ENCODE assay signal across 10 cellular contexts in genomic region chr4:144591401-144591800, GRCh38. TPM values are rescaled to one million over a fixed set of nuclear protein-coding genes. Genes with fewer than 3 reads are reported as not detected.
DNase-seq lines count a peak whose midpoint lies in the region; ATAC-seq and TF ChIP-seq lines count a peak whose summit lies in the region.
"Had no signal": no experiment of that assay in that cellular context is flagged by ENCODE, and none has a peak within 500 bp of the region (broad histone marks: within the 10 kb centered on the region; RNA-seq: fewer than 3 reads in every experiment).

No MANE protein-coding gene starts in this region.

- intact Hi-C loops in left ventricle myocardium superior (cut with micrococcal nuclease) (no loop called here), esophagus muscularis mucosa (cut with DNase I) (no loop called here)

- peaks cover 0 to 9% (median 3%) of the 10 kb centered on the region in 4 donors for H3K4me1 ChIP-seq in esophagus muscularis mucosa

- H3K4me3 ChIP-seq in AG09309 (ENCODE audit: control insufficient read depth, low read depth, low read length) (no peak overlapping the region), esophagus muscularis mucosa (no peak overlapping the region)
- H3K4me3 ChIP-seq: thoracic aorta had no signal

- no peak overlapping the region for H3K27ac ChIP-seq in esophagus muscularis mucosa (replicated peaks in 1 of 4)
- H3K27ac ChIP-seq: thoracic aorta had no signal

- peaks cover 0 to 8% (median 7%) of the 10 kb centered on the region in 4 donors for H3K9me3 ChIP-seq in esophagus muscularis mucosa
- H3K9me3 ChIP-seq: thoracic aorta had no signal

- 6% methylated on average over 2 of the region's 2 CpGs for WGBS in esophagus muscularis mucosa

- DNase-seq in AG09309 (ENCODE audit: low read depth) (peak; percentile 79), HT1080 (ENCODE audit: low read depth) (peak; percentile 68), SHP77 (lab: John Stamatoyannopoulos, UW) (peak; percentile 73 to 80), left ventricle myocardium superior (no peak), cerebellar cortex (ENCODE audit: low spot score) (no peak), T-helper 2 cell (no peak), esophagus muscularis mucosa (ENCODE audit: extremely low spot score) (no peak)
- DNase-seq: activated CD4-positive, alpha-beta T cell treated with anti-CD3 and anti-CD28 coated beads for 1 hour had no signal

- H3K36me3 ChIP-seq in esophagus muscularis mucosa = no peaks in the 10 kb centered on the region
- H3K36me3 ChIP-seq: thoracic aorta had no signal

- TF ChIP-seq CTCF in AG09309 (IDR thresholded peaks at IDR 0.05; ENCODE audit: control insufficient read depth, insufficient read depth, low read depth, low read length, missing control alignments) (no peak), esophagus muscularis mucosa (IDR thresholded peaks at IDR 0.05) (no peak)

- no peak for TF ChIP-seq POLR2A in esophagus muscularis mucosa (IDR thresholded peaks at IDR 0.05; ENCODE audit: low read depth)

- TF ChIP-seq EP300 in esophagus muscularis mucosa (IDR thresholded peaks at IDR 0.05) = no peak

- ATAC-seq in left ventricle myocardium superior (peak; percentile 54), HG02970 (IDR thresholded peaks at IDR 0.05; ENCODE audit: low FRiP score, unreplicated experiment) (no peak)

- no peaks in the 10 kb centered on the region for H3K27me3 ChIP-seq in esophagus muscularis mucosa

RNA-seq across cellular contexts. Expression of gene HHIP, which starts 54.6 kb away (rescaled TPM):
- 36.9 and 48.8 TPM in 2 replicates for total RNA-seq in HT1080 (2014; rRNA removed; shearing (Covaris generic))
- 62.8 and 90.6 TPM in 2 replicates for polyA plus RNA-seq in HT1080 (2015; cell fraction: cytosol; rRNA removed)
- 232 and 251 TPM in 2 replicates for polyA plus RNA-seq in HT1080 (2015; cell fraction: nucleus; rRNA removed)
- total RNA-seq in left ventricle myocardium superior = not detected
- under 1 TPM; under 0.01 to 0.75 (median 0.15) TPM for total RNA-seq in esophagus muscularis mucosa

Comparison
In these comparisons a context has a peak if more than half of its experiments do, and no peak if none do; other contexts are left out.
1. DNase-seq: peak in AG09309 (single experiment), HT1080 (single experiment) and SHP77 (2 of 2); none in left ventricle myocardium superior (single experiment), cerebellar cortex (single experiment), T-helper 2 cell (0 of 5) and esophagus muscularis mucosa (single experiment).
2. RNA of gene HHIP, which starts 54.6 kb away (total RNA-seq): 36.9 to 48.8 TPM in HT1080; under 0.01 to 0.75 TPM in esophagus muscularis mucosa and not detected in left ventricle myocardium superior (single experiment); every median in the first group is over 10 times any median in the second.